11 cellular contexts compared by ENCODE assay signal in the genomic region with DNA sequence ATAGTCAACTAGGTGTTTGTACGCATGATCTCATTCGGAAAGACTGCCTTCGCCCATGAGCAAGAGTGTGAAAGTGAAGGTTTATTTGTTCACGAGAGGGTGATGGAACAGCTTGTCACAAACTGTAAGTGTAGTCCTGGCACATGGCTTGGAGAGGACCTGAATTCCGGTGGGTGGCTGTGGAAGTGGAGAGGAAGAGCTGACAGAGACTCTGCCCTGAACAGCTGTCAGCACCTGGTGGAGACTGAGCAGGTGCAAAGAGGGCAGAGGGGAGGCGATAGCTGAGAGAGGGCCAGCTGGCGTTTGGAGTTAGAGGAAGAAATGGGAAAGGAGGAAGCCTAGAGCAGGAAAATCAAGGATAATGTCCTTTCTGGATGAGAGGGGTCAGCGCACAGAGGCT.
DNase-seq lines count a peak whose midpoint lies in the region; ATAC-seq, FAIRE-seq and TF ChIP-seq lines count a peak whose summit lies in the region.
"Had no signal": no experiment of that assay in that cellular context is flagged by ENCODE, and none has a peak within 500 bp of the region (broad histone marks: within the 10 kb centered on the region; RNA-seq: fewer than 3 reads in every experiment).

No MANE protein-coding gene starts in this region.

- H3K27me3 Mint-ChIP-seq in activated naive CD4-positive, alpha-beta T cell treated with anti-CD3 and anti-CD28 coated beads, Interleukin-2, amount 50 U/mL, for 24 hours = no peaks in the 10 kb centered on the region
- no peaks in the 10 kb centered on the region for H3K27me3 Mint-ChIP-seq in activated naive CD4-positive, alpha-beta T cell treated with anti-CD3 and anti-CD28 coated beads, Interleukin-2, amount 10 ng/mL, durations not matched to agents 7 days and 5 days
- H3K27me3 Mint-ChIP-seq: activated naive CD8-positive, alpha-beta T cell treated with anti-CD3 and anti-CD28 coated beads, Interleukin-2, amount 50 U/mL, for 24 hours had no signal

- peaks cover 38% of the 10 kb centered on the region for H3K4me1 Mint-ChIP-seq in activated naive CD4-positive, alpha-beta T cell treated with anti-CD3 and anti-CD28 coated beads, Interleukin-2, amount 50 U/mL, for 24 hours
- H3K4me1 Mint-ChIP-seq in activated naive CD4-positive, alpha-beta T cell treated with anti-CD3 and anti-CD28 coated beads, Interleukin-2, amount 10 ng/mL, durations not matched to agents 7 days and 5 days = peaks cover 4% of the 10 kb centered on the region
- H3K4me1 Mint-ChIP-seq: activated naive CD8-positive, alpha-beta T cell treated with anti-CD3 and anti-CD28 coated beads, Interleukin-2, amount 50 U/mL, for 24 hours had no signal

- H3K4me3 Mint-ChIP-seq in activated naive CD4-positive, alpha-beta T cell treated with anti-CD3 and anti-CD28 coated beads, Interleukin-2, amount 50 U/mL, for 24 hours = peak overlapping the region; percentile 38
- no peak overlapping the region for H3K4me3 Mint-ChIP-seq in activated naive CD4-positive, alpha-beta T cell treated with anti-CD3 and anti-CD28 coated beads, Interleukin-2, amount 10 ng/mL, durations not matched to agents 7 days and 5 days
- H3K4me3 Mint-ChIP-seq: activated naive CD8-positive, alpha-beta T cell treated with anti-CD3 and anti-CD28 coated beads, Interleukin-2, amount 50 U/mL, for 24 hours had no signal

- TF ChIP-seq CTCF in cardiac muscle cell (IDR thresholded peaks at IDR 0.05; ENCODE audit: low read depth, low read length) (no peak), D721Med (IDR thresholded peaks at IDR 0.05; ENCODE audit: insufficient read depth, missing control alignments) (no peak)

- no peak overlapping the region for H3K4me3 ChIP-seq in cardiac muscle cell

- no peak overlapping the region for H3K27ac Mint-ChIP-seq in activated naive CD4-positive, alpha-beta T cell treated with anti-CD3 and anti-CD28 coated beads, Interleukin-2, amount 50 U/mL, for 24 hours
- H3K27ac Mint-ChIP-seq in activated naive CD4-positive, alpha-beta T cell treated with anti-CD3 and anti-CD28 coated beads, Interleukin-2, amount 10 ng/mL, durations not matched to agents 7 days and 5 days = no peak overlapping the region
- H3K27ac Mint-ChIP-seq in activated naive CD4-positive, alpha-beta T cell treated with anti-CD3 and anti-CD28 coated beads, Interleukin-2, amount 50 U/mL, for 72 hours = peak overlapping the region in 1 of 2 donors; percentile 33
- H3K27ac Mint-ChIP-seq: activated naive CD8-positive, alpha-beta T cell treated with anti-CD3 and anti-CD28 coated beads, Interleukin-2, amount 50 U/mL, for 24 hours had no signal

- CTCF ChIA-PET in activated naive CD4-positive, alpha-beta T cell treated with anti-CD3 and anti-CD28 coated beads, Interleukin-2, amount 10 ng/mL, durations not matched to agents 7 days and 5 days (lab: Charles Lee) = interaction anchor here (1.0 to 4.1 kb wide), 2 partner anchors 12 to 55 kb away, joined by 3 to 17 read pairs; no protein-coding TSS in a partner anchor

- no peak for DNase-seq in activated naive CD4-positive, alpha-beta T cell treated with anti-CD3 and anti-CD28 coated beads, Interleukin-2, amount 10 ng/mL, durations not matched to agents 7 days and 5 days
- peak; percentile 20 for DNase-seq in NCI-H748 treated with DMSO at 0.1 percent for 48 hours (lab: John Stamatoyannopoulos, UW)
- DNase-seq in cardiac muscle cell (ENCODE audit: low read depth in 1 of 2, low spot score in 1 of 2) = peak in 1 of 2 donors; percentile 77
- peak; percentile 24 for DNase-seq in ureter (ENCODE audit: low spot score)
- no peak for DNase-seq in AG08395 (ENCODE audit: low spot score)
- no peak for DNase-seq in activated naive CD4-positive, alpha-beta T cell treated with anti-CD3 and anti-CD28 coated beads, Interleukin-2, amount 50 U/mL, for 72 hours (ENCODE audit: low spot score in 2 of 2)
- DNase-seq in D721Med (ENCODE audit: insufficient read length, low spot score) = no peak
- DNase-seq: activated naive CD8-positive, alpha-beta T cell treated with anti-CD3 and anti-CD28 coated beads, Interleukin-2, amount 50 U/mL, for 24 hours; kidney; substantia nigra had no signal

- H3K9me3 ChIP-seq in cardiac muscle cell (ENCODE audit: low read depth) = no peaks in the 10 kb centered on the region

- H3K27ac ChIP-seq in cardiac muscle cell = peak overlapping the region; percentile 52

- H3K36me3 Mint-ChIP-seq in activated naive CD4-positive, alpha-beta T cell treated with anti-CD3 and anti-CD28 coated beads, Interleukin-2, amount 50 U/mL, for 24 hours = peaks cover 22% of the 10 kb centered on the region
- H3K36me3 Mint-ChIP-seq in activated naive CD4-positive, alpha-beta T cell treated with anti-CD3 and anti-CD28 coated beads, Interleukin-2, amount 10 ng/mL, durations not matched to agents 7 days and 5 days = peaks cover 7% of the 10 kb centered on the region
- peaks cover 5 to 6% of the 10 kb centered on the region in 2 donors for H3K36me3 Mint-ChIP-seq in activated naive CD4-positive, alpha-beta T cell treated with anti-CD3 and anti-CD28 coated beads, Interleukin-2, amount 50 U/mL, for 72 hours

- peaks cover 31% of the 10 kb centered on the region for H3K4me1 ChIP-seq in cardiac muscle cell (ENCODE audit: low read depth)

- H3K27me3 ChIP-seq in cardiac muscle cell = no peaks in the 10 kb centered on the region

- FAIRE-seq in D721Med (lab: Jason Lieb, UNC) = no peak
- FAIRE-seq: kidney had no signal

- H3K9me3 Mint-ChIP-seq in activated naive CD4-positive, alpha-beta T cell treated with anti-CD3 and anti-CD28 coated beads, Interleukin-2, amount 50 U/mL, for 24 hours = no peaks in the 10 kb centered on the region
- no peaks in the 10 kb centered on the region for H3K9me3 Mint-ChIP-seq in activated naive CD4-positive, alpha-beta T cell treated with anti-CD3 and anti-CD28 coated beads, Interleukin-2, amount 10 ng/mL, durations not matched to agents 7 days and 5 days
- H3K9me3 Mint-ChIP-seq in activated naive CD4-positive, alpha-beta T cell treated with anti-CD3 and anti-CD28 coated beads, Interleukin-2, amount 50 U/mL, for 72 hours = no peaks in the 10 kb centered on the region
- H3K9me3 Mint-ChIP-seq: activated naive CD8-positive, alpha-beta T cell treated with anti-CD3 and anti-CD28 coated beads, Interleukin-2, amount 50 U/mL, for 24 hours had no signal

- ATAC-seq in activated naive CD4-positive, alpha-beta T cell treated with anti-CD3 and anti-CD28 coated beads, Interleukin-2, amount 50 U/mL, for 72 hours = no peak
- ATAC-seq: activated naive CD8-positive, alpha-beta T cell treated with anti-CD3 and anti-CD28 coated beads, Interleukin-2, amount 50 U/mL, for 24 hours had no signal

- H3K36me3 ChIP-seq in cardiac muscle cell = no peaks in the 10 kb centered on the region

Comparison
In these comparisons a context has a peak if more than half of its experiments do, and no peak if none do; other contexts are left out.
1. DNase-seq: peak in NCI-H748 treated with DMSO at 0.1 percent for 48 hours (single experiment) and ureter (single experiment); none in activated naive CD4-positive, alpha-beta T cell treated with anti-CD3 and anti-CD28 coated beads, Interleukin-2, amount 10 ng/mL, durations not matched to agents 7 days and 5 days (single experiment), AG08395 (single experiment), activated naive CD4-positive, alpha-beta T cell treated with anti-CD3 and anti-CD28 coated beads, Interleukin-2, amount 50 U/mL, for 72 hours (0 of 2) and D721Med (single experiment).